Comparison of ENCODE assay signal across 13 cellular contexts in the genomic region with DNA sequence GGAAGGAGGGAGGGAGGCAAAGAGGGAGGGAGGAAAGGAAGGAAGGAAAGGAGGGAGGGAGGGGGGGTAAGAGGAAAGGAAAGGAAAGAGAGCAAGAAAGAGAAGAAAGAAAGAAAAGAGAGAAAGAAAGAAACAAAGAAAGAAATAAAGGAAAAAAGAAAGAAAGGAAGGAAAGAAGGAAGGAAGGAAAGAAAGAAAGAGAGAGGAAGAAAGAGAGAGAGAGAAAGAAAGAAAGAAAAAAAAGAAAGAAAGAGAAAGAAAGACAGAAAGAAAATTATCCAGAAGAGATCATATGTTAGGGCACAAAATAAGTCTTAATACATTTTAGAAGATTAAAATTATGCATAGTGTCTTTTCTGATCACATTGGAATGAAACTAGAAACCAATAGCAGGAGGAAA. TPM values are rescaled to one million over a fixed set of nuclear protein-coding genes. Genes with fewer than 3 reads are reported as not detected.
DNase-seq lines count a peak whose midpoint lies in the region; ATAC-seq and TF ChIP-seq lines count a peak whose summit lies in the region.
"Had no signal": no experiment of that assay in that cellular context is flagged by ENCODE, and none has a peak within 500 bp of the region (broad histone marks: within the 10 kb centered on the region; RNA-seq: fewer than 3 reads in every experiment).

No MANE protein-coding gene starts in this region.

- ATAC-seq in WTC11 (no peak), natural killer cell (peak in 2 of 3 donors; percentile 2 to 13), GM18907 (IDR thresholded peaks at IDR 0.05; ENCODE audit: unreplicated experiment) (no peak)
- no peak for ATAC-seq in effector memory CD8-positive, alpha-beta T cell (replicated peaks)
- ATAC-seq: A549, HCT116, HepG2 had no signal

- intact Hi-C loops in Calu3 (cut with micrococcal nuclease; ENCODE audit: unreplicated experiment) = no loop called here
- intact Hi-C loops in natural killer cell (cut with micrococcal nuclease) = no loop called here

- TF ChIP-seq CTCF in Calu3 (IDR thresholded peaks at IDR 0.05; ENCODE audit: unreplicated experiment) (no peak), WTC11 (IDR thresholded peaks at IDR 0.05) (no peak), natural killer cell (IDR thresholded peaks at IDR 0.05) (no peak)

- H3K4me3 Mint-ChIP-seq in Calu3 (ENCODE audit: low read depth, unreplicated experiment) (no peak overlapping the region), WTC11 (no peak overlapping the region), natural killer cell (peak overlapping the region; percentile 55)
- H3K4me3 Mint-ChIP-seq in effector memory CD8-positive, alpha-beta T cell = peak overlapping the region in 1 of 2 donors; percentile 2
- H3K4me3 Mint-ChIP-seq: CD4-positive, CD25-positive, alpha-beta regulatory T cell had no signal

- H3K9me3 Mint-ChIP-seq in Calu3 (ENCODE audit: low read depth, unreplicated experiment) = no peaks in the 10 kb centered on the region
- H3K9me3 Mint-ChIP-seq in WTC11 = no peaks in the 10 kb centered on the region; the same call in 1 of the 2 replicates
- no peaks in the 10 kb centered on the region for H3K9me3 Mint-ChIP-seq in effector memory CD8-positive, alpha-beta T cell
- no peaks in the 10 kb centered on the region for H3K9me3 Mint-ChIP-seq in natural killer cell

- POLR2A ChIA-PET in WTC11 (lab: Charles Lee) = no interaction called here

- no peaks in the 10 kb centered on the region for H3K27me3 Mint-ChIP-seq in Calu3 (ENCODE audit: unreplicated experiment)
- no peaks in the 10 kb centered on the region; the same call in none of the 2 replicates for H3K27me3 Mint-ChIP-seq in WTC11 (ENCODE audit: low read depth)
- H3K27me3 Mint-ChIP-seq in effector memory CD8-positive, alpha-beta T cell = peaks cover 0 to 20% of the 10 kb centered on the region in 2 donors
- H3K27me3 Mint-ChIP-seq in natural killer cell (ENCODE audit: low read depth in 2 of 2) = peaks cover 0 to 7% of the 10 kb centered on the region in 2 donors

- DNase-seq in Calu3 = no peak
- DNase-seq in WTC11 (ENCODE audit: low spot score) = no peak
- DNase-seq in effector memory CD8-positive, alpha-beta T cell = no peak
- no peak for DNase-seq in natural killer cell
- DNase-seq in HUDEP-2 (lab: John Stamatoyannopoulos, UW; ENCODE audit: unreplicated experiment in 76 of 76) = no peak
- DNase-seq in A172 (ENCODE audit: low spot score) = no peak
- DNase-seq: CD4-positive, CD25-positive, alpha-beta regulatory T cell; DMS 273 treated with DMSO at 0.1 percent for 48 hours; GM23248 had no signal

- H3K27ac Mint-ChIP-seq in Calu3 (ENCODE audit: unreplicated experiment) = peak overlapping the region; percentile 28
- H3K27ac Mint-ChIP-seq in WTC11 = no peak overlapping the region
- H3K27ac Mint-ChIP-seq in effector memory CD8-positive, alpha-beta T cell = peak overlapping the region; percentile 45 to 85
- H3K27ac Mint-ChIP-seq in natural killer cell = peak overlapping the region; percentile 85 to 86
- H3K27ac Mint-ChIP-seq: CD4-positive, CD25-positive, alpha-beta regulatory T cell had no signal

- CTCF ChIA-PET in Calu3 (lab: Charles Lee) (no interaction called here), WTC11 (lab: Charles Lee) (interaction anchor here (0.9 kb wide), 1 partner anchor 229 kb away, joined by 3 read pairs; no protein-coding TSS in a partner anchor)

- H3K4me1 Mint-ChIP-seq in Calu3 (ENCODE audit: low read depth, unreplicated experiment) = peaks cover 14% of the 10 kb centered on the region
- no peaks in the 10 kb centered on the region for H3K4me1 Mint-ChIP-seq in WTC11
- peaks cover 9 to 24% of the 10 kb centered on the region in 2 donors for H3K4me1 Mint-ChIP-seq in effector memory CD8-positive, alpha-beta T cell (ENCODE audit: low read depth in 2 of 2)
- peaks cover 21 to 24% of the 10 kb centered on the region in 2 donors for H3K4me1 Mint-ChIP-seq in natural killer cell
- H3K4me1 Mint-ChIP-seq: CD4-positive, CD25-positive, alpha-beta regulatory T cell had no signal

- H3K36me3 Mint-ChIP-seq in Calu3 (ENCODE audit: insufficient read depth, unreplicated experiment) = no peaks in the 10 kb centered on the region
- no peaks in the 10 kb centered on the region for H3K36me3 Mint-ChIP-seq in WTC11
- H3K36me3 Mint-ChIP-seq in effector memory CD8-positive, alpha-beta T cell (ENCODE audit: insufficient read depth) = no peaks in the 10 kb centered on the region
- no peaks in the 10 kb centered on the region for H3K36me3 Mint-ChIP-seq in natural killer cell
- H3K36me3 Mint-ChIP-seq: CD4-positive, CD25-positive, alpha-beta regulatory T cell had no signal

- BruUV-seq in Calu3 (replicated peaks; lab: Mats Ljungman, UMichigan) = no TSS peak

TF ChIP-seq in WTC11, 78 proteins besides CTCF, POLR2A, EP300 and RAD21:
- TF ChIP-seq, protein P1, sequence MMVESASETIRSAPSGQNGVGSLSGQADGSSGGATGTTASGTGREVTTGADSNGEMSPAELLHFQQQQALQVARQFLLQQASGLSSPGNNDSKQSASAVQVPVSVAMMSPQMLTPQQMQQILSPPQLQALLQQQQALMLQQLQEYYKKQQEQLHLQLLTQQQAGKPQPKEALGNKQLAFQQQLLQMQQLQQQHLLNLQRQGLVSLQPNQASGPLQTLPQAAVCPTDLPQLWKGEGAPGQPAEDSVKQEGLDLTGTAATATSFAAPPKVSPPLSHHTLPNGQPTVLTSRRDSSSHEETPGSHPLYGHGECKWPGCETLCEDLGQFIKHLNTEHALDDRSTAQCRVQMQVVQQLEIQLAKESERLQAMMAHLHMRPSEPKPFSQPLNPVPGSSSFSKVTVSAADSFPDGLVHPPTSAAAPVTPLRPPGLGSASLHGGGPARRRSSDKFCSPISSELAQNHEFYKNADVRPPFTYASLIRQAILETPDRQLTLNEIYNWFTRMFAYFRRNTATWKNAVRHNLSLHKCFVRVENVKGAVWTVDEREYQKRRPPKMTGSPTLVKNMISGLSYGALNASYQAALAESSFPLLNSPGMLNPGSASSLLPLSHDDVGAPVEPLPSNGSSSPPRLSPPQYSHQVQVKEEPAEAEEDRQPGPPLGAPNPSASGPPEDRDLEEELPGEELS (CRISPR knock-in tag; IDR thresholded peaks at IDR 0.05) = no peak
- TF ChIP-seq, protein P2, sequence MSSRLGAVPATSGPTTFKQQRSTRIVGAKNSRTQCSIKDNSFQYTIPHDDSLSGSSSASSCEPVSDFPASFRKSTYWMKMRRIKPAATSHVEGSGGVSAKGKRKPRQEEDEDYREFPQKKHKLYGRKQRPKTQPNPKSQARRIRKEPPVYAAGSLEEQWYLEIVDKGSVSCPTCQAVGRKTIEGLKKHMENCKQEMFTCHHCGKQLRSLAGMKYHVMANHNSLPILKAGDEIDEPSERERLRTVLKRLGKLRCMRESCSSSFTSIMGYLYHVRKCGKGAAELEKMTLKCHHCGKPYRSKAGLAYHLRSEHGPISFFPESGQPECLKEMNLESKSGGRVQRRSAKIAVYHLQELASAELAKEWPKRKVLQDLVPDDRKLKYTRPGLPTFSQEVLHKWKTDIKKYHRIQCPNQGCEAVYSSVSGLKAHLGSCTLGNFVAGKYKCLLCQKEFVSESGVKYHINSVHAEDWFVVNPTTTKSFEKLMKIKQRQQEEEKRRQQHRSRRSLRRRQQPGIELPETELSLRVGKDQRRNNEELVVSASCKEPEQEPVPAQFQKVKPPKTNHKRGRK (CRISPR knock-in tag; IDR thresholded peaks at IDR 0.05; ENCODE audit: borderline replicate concordance) = peak; percentile 76; the same call in 1 of the 2 replicates

RNA-seq across cellular contexts. Expression of a gene that starts 24.3 kb away (rescaled TPM):
- total RNA-seq in Calu3 (2022) (21.1 and 29.8 TPM in 2 replicates), WTC11 (2021) (3.3 to 4.3 TPM (median 3.7 TPM) in 3 replicates), natural killer cell (1 to 10 TPM in 1 of 3 donors, under 1 TPM in 2; 0.72 to 1.8 (median 0.85) TPM)
- total RNA-seq in A172 (2014; rRNA removed; shearing (Covaris generic)) = 0.26 and 0.34 TPM in 2 replicates
- total RNA-seq: GM23248, HepG2 had no signal

Comparison
In these comparisons a context has a peak if more than half of its experiments do, and no peak if none do; other contexts are left out.
1. ATAC-seq: peak in natural killer cell (2 of 3); none in WTC11 (single experiment), effector memory CD8-positive, alpha-beta T cell (single experiment) and GM18907 (single experiment).